Comparison of ENCODE assay signal across 17 cellular contexts in the genomic region with DNA sequence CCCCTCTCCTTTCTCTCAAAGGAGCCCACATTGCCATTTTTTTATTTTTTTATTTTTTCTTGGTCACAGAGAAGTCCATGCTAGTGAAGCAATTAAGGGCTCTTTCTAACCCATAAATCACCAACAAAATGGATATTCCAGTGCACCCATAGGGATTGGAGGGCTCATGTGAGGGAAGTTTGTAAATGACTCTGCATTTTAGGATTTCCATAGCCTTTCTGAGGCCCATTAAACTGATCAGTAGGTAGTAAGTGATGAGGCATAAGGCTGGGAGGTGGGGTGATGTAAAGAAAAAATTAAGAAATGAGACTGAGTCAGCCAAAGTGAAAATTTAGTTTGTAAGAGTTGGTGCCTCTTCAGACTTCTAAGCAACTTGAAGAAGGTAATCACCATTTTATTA. TPM values are rescaled to one million over a fixed set of nuclear protein-coding genes. Genes with fewer than 3 reads are reported as not detected.
A peak's percentile ranks its signal among the peaks of the same experiment; 100 is the strongest.
DNase-seq lines count a peak whose midpoint lies in the region; ATAC-seq and TF ChIP-seq lines count a peak whose summit lies in the region.
"Had no signal": no experiment of that assay in that cellular context is flagged by ENCODE, and none has a peak within 500 bp of the region (broad histone marks: within the 10 kb centered on the region; RNA-seq: fewer than 3 reads in every experiment).

No MANE protein-coding gene starts in this region.

- in situ Hi-C loops in GM23248 (cut with MboI): no loop called here

- H3K27me3 Mint-ChIP-seq in activated T-cell treated with anti-CD3 and anti-CD28 coated beads, Interleukin-2, amount 50 U/mL, for 24 hours: no peaks in the 10 kb centered on the region
- H3K27me3 Mint-ChIP-seq: CD4-positive, alpha-beta memory T cell had no signal

- peak overlapping the region; percentile 12 for H3K27ac Mint-ChIP-seq in activated T-cell treated with anti-CD3 and anti-CD28 coated beads, Interleukin-2, amount 50 U/mL, for 24 hours
- H3K27ac Mint-ChIP-seq: H9 had no signal

- TF ChIP-seq CTCF in fibroblast of mammary gland (conservative IDR thresholded peaks at IDR 0.05; ENCODE audit: control insufficient read depth, insufficient read depth, low read depth, low read length) (no peak), body of pancreas (IDR thresholded peaks at IDR 0.05) (no peak)

- H3K4me3 ChIP-seq in GM23248: no peak overlapping the region
- no peak overlapping the region for H3K4me3 ChIP-seq in fibroblast of mammary gland (ENCODE audit: control insufficient read depth, low read depth, low read length)
- no peak overlapping the region for H3K4me3 ChIP-seq in body of pancreas
- H3K4me3 ChIP-seq: BLaER1 had no signal

- no peak for TF ChIP-seq POLR2A in body of pancreas (IDR thresholded peaks at IDR 0.05)

- ATAC-seq in body of pancreas: no peak

- no peaks in the 10 kb centered on the region for H3K27me3 ChIP-seq in GM23248 (replicated peaks; ENCODE audit: insufficient read depth)
- H3K27me3 ChIP-seq in body of pancreas: no peaks in the 10 kb centered on the region
- H3K27me3 ChIP-seq: BLaER1 had no signal

- no peaks in the 10 kb centered on the region for H3K36me3 Mint-ChIP-seq in activated T-cell treated with anti-CD3 and anti-CD28 coated beads, Interleukin-2, amount 50 U/mL, for 24 hours (ENCODE audit: low read depth)

- H3K9ac ChIP-seq in GM23248: no peak overlapping the region
- H3K9ac ChIP-seq: BLaER1 had no signal

- H3K36me3 ChIP-seq in GM23248 (ENCODE audit: low read depth): no peaks in the 10 kb centered on the region
- no peaks in the 10 kb centered on the region for H3K36me3 ChIP-seq in body of pancreas (replicated peaks in 1 of 2; ENCODE audit: insufficient read depth in 1 of 2, low read depth in 2 of 2)
- H3K36me3 ChIP-seq: BLaER1 had no signal

- intact Hi-C loops in body of pancreas (cut with DNase I): no loop called here

- no peak overlapping the region for H3K4me3 Mint-ChIP-seq in activated T-cell treated with anti-CD3 and anti-CD28 coated beads, Interleukin-2, amount 50 U/mL, for 24 hours
- H3K4me3 Mint-ChIP-seq: CD14-positive monocyte; CD4-positive, alpha-beta memory T cell; H9 had no signal

- H3F3A ChIP-seq in GM23248 (ENCODE audit: insufficient read depth): no peaks in the 10 kb centered on the region

- no peak overlapping the region for H2AFZ ChIP-seq in GM23248

- no peaks in the 10 kb centered on the region for H3K4me1 ChIP-seq in GM23248 (ENCODE audit: insufficient read depth)
- peaks cover 21% of the 10 kb centered on the region for H3K4me1 ChIP-seq in body of pancreas
- H3K4me1 ChIP-seq: BLaER1 had no signal

- no peak for DNase-seq in activated T-cell treated with anti-CD3 and anti-CD28 coated beads, Interleukin-2, amount 50 U/mL, for 24 hours
- no peak for DNase-seq in activated T-cell treated with anti-CD3 and anti-CD28 coated beads, Interleukin-2, amount 50 U/mL, for 48 hours
- DNase-seq in GM23248 (peak; percentile 25), NCI-H69 (lab: John Stamatoyannopoulos, UW) (peak; percentile 39), fibroblast of mammary gland (ENCODE audit: low read depth) (peak; percentile 6), body of pancreas (no peak), NCI-H510A treated with DMSO at 0.1 percent for 48 hours (lab: John Stamatoyannopoulos, UW) (no peak)
- no peak for DNase-seq in effector CD8-positive, alpha-beta T cell (lab: John Stamatoyannopoulos, UW)
- DNase-seq: 8988T; CD4-positive, alpha-beta memory T cell; DMS153; DMS79; GDM1; H9 had no signal

- peaks cover 2% of the 10 kb centered on the region for H3K4me1 Mint-ChIP-seq in activated T-cell treated with anti-CD3 and anti-CD28 coated beads, Interleukin-2, amount 50 U/mL, for 24 hours (ENCODE audit: low read depth)

- no peaks in the 10 kb centered on the region for H3K9me2 ChIP-seq in GM23248 (ENCODE audit: insufficient read depth)

- no peak overlapping the region for H3K4me2 ChIP-seq in GM23248 (ENCODE audit: unreplicated experiment)
- H3K4me2 ChIP-seq: BLaER1 had no signal

- H3K9me3 ChIP-seq in GM23248 (ENCODE audit: low read depth) (no peaks in the 10 kb centered on the region), body of pancreas (no peaks in the 10 kb centered on the region)

- H3K79me2 ChIP-seq in GM23248 (ENCODE audit: insufficient read depth): no peaks in the 10 kb centered on the region

- H3K9me3 Mint-ChIP-seq in activated T-cell treated with anti-CD3 and anti-CD28 coated beads, Interleukin-2, amount 50 U/mL, for 24 hours: no peaks in the 10 kb centered on the region
- H3K9me3 Mint-ChIP-seq: CD14-positive monocyte; CD4-positive, alpha-beta memory T cell; H9 had no signal

- H4K20me1 ChIP-seq in GM23248 (ENCODE audit: insufficient read depth): no peaks in the 10 kb centered on the region

- H3K27ac ChIP-seq in GM23248: no peak overlapping the region
- H3K27ac ChIP-seq in body of pancreas: no peak overlapping the region
- H3K27ac ChIP-seq: BLaER1, HL-60 had no signal

RNA-seq across cellular contexts. Expression of a gene that starts 55.9 kb away (rescaled TPM):
- 115 and 124 TPM in 2 replicates for total RNA-seq in GM23248 (2014; rRNA removed; shearing (Covaris generic))
- 90.6 and 90.8 TPM in 2 replicates for polyA plus RNA-seq in GM23248 (2016; fragmentation: Nextera tagmentation; extraction: Ambion mirVana)
- total RNA-seq in body of pancreas: 100 to 1,000 TPM; 106 to 136 TPM

Comparison
In these comparisons a context has a peak if more than half of its experiments do, and no peak if none do; other contexts are left out.
1. DNase-seq: peak in GM23248 (single experiment), NCI-H69 (single experiment) and fibroblast of mammary gland (single experiment); none in activated T-cell treated with anti-CD3 and anti-CD28 coated beads, Interleukin-2, amount 50 U/mL, for 24 hours (single experiment), activated T-cell treated with anti-CD3 and anti-CD28 coated beads, Interleukin-2, amount 50 U/mL, for 48 hours (0 of 2), body of pancreas (0 of 4), effector CD8-positive, alpha-beta T cell (single experiment) and NCI-H510A treated with DMSO at 0.1 percent for 48 hours (single experiment).